ENCODE assay signal across 23 cellular contexts in the genomic region with DNA sequence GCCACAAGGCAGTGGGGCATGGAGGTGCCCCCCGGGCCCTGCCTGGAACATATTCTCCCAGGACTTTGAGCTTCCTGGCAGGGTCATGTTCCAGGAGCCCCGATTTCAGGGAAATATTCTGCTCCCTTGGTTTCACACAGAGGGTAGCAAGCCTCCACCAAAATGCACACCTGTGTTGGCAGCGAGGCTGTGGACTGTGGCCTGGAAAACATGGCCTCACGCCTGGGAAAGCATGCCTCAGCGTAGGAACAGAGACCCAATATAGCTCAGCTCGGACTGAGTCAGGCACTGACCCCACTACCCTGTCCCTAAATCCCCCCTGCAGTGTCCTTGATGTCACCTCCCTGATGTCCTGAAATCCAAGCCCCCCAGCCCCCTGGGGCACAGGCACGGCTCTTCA.
"Had no signal": no experiment of that assay in that cellular context is flagged by ENCODE, and none has a peak within 500 bp of the region (broad histone marks: within the 10 kb centered on the region; RNA-seq: fewer than 3 reads in every experiment).

No MANE protein-coding gene starts in this region.

- H3K4me1 ChIP-seq: adrenal gland, neural progenitor cell, vagina had no signal

- H3K36me3 ChIP-seq: adrenal gland, cardiac muscle cell, neural progenitor cell, ovary, transverse colon, vagina, WERI-Rb-1 had no signal

- H3K27me3 Mint-ChIP-seq: stimulated activated memory B cell treated with anti-CD40 and anti-IgM and Interleukin-4, amounts not matched to agents 10 μg/mL and 1 μg/mL and 100 μg/mL, for 72 hours had no signal

- H3K9ac ChIP-seq: neural progenitor cell had no signal

- ATAC-seq: activated T-cell treated with anti-CD3 and anti-CD28 coated beads, Interleukin-2, amount 50 U/mL, for 72 hours; left colon; sciatic nerve; stimulated activated memory B cell treated with anti-CD40 and anti-IgM and Interleukin-4, amounts not matched to agents 10 μg/mL and 1 μg/mL and 100 μg/mL, for 72 hours had no signal

- H3K36me3 Mint-ChIP-seq: activated naive CD4-positive, alpha-beta T cell treated with anti-CD3 and anti-CD28 coated beads, Interleukin-2, amount 50 U/mL, for 24 hours; neural progenitor cell; stimulated activated memory B cell treated with anti-CD40 and anti-IgM and Interleukin-4, amounts not matched to agents 10 μg/mL and 1 μg/mL and 100 μg/mL, for 72 hours had no signal

- H3K4me1 Mint-ChIP-seq: activated naive CD4-positive, alpha-beta T cell treated with anti-CD3 and anti-CD28 coated beads, Interleukin-2, amount 50 U/mL, for 24 hours; neural progenitor cell had no signal

- H3K27ac Mint-ChIP-seq: activated naive CD4-positive, alpha-beta T cell treated with anti-CD3 and anti-CD28 coated beads, Interleukin-2, amount 50 U/mL, for 24 hours; activated T-cell treated with anti-CD3 and anti-CD28 coated beads, Interleukin-2, amount 50 U/mL, for 72 hours; stimulated activated memory B cell treated with anti-CD40 and anti-IgM and Interleukin-4, amounts not matched to agents 10 μg/mL and 1 μg/mL and 100 μg/mL, for 72 hours had no signal

- H3K27me3 ChIP-seq: adrenal gland, cardiac muscle cell, hepatocyte, neural progenitor cell, ovary, transverse colon, vagina had no signal

- H3K4me3 ChIP-seq: adrenal gland, cardiac muscle cell, hepatocyte, lung, neural progenitor cell, ovary, transverse colon, vagina had no signal

- H3K27ac ChIP-seq: adrenal gland, cardiac muscle cell, hepatocyte, neural progenitor cell, ovary, vagina, WERI-Rb-1 had no signal

- H3K9me3 ChIP-seq: adrenal gland, ovary, transverse colon, vagina had no signal

- H2AFZ ChIP-seq: hepatocyte, neural progenitor cell had no signal

- H3K4me3 Mint-ChIP-seq: activated naive CD4-positive, alpha-beta T cell treated with anti-CD3 and anti-CD28 coated beads, Interleukin-2, amount 50 U/mL, for 24 hours; activated T-cell treated with anti-CD3 and anti-CD28 coated beads, Interleukin-2, amount 50 U/mL, for 72 hours; neural progenitor cell; stimulated activated memory B cell treated with anti-CD40 and anti-IgM and Interleukin-4, amounts not matched to agents 10 μg/mL and 1 μg/mL and 100 μg/mL, for 72 hours had no signal

- H3K4me2 ChIP-seq: hepatocyte, neural progenitor cell had no signal

- DNase-seq: activated CD4-positive, alpha-beta T cell treated with anti-CD3 and anti-CD28 coated beads for 1 hour; activated CD8-positive, alpha-beta memory T cell treated with anti-CD3 and anti-CD28 coated beads for 24 hours; activated CD8-positive, alpha-beta memory T cell treated with anti-CD3 and anti-CD28 coated beads, Interleukin-2, amount 50 U/mL, for 48 hours; activated effector memory CD4-positive, alpha-beta T cell treated with anti-CD3 and anti-CD28 coated beads, Interleukin-2, amount 50 U/mL, for 16 hours; activated T-cell treated with anti-CD3 and anti-CD28 coated beads, Interleukin-2, amount 50 U/mL, for 72 hours; adrenal gland; cortex of kidney; left colon; midbrain; ovary; stimulated activated CD4-positive, alpha-beta T cell treated with anti-CD3 and anti-CD28 coated beads, Interleukin-4, amount 100 ng/mL, for 24 hours; SW 1271; T-helper 2 cell; transverse colon; WERI-Rb-1 had no signal
